In the genomic region with DNA sequence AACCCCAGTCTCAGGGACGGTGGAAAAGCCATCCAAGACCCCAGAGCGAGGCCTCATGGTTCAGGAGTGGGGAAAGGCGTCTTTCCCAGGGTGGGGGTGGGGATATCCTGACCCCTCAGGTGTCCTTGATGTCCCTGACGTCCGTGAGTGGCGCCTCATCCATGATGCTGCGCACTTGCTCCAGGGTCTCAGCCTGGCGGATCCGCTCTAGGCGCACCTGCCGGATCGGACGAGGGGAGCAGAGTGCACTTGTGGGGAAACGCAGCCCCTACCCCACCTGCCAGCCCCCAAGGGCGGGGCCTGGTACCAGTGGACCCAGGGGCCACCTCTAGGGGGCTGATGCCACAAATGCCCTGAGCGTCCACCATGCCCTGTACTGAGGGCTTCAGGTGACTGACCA, we compare ENCODE assay signal across 27 cellular contexts. TPM values are rescaled to one million over a fixed set of nuclear protein-coding genes. Genes with fewer than 3 reads are reported as not detected.
"Had no signal": no experiment of that assay in that cellular context is flagged by ENCODE, and none has a peak within 500 bp of the region (broad histone marks: within the 10 kb centered on the region; RNA-seq: fewer than 3 reads in every experiment).

No MANE protein-coding gene starts in this region.

- H3K4me1 ChIP-seq: left ventricle myocardium inferior, pancreas, prostate gland, sigmoid colon, suprapubic skin, tibial artery, uterus had no signal

- H3K27me3 ChIP-seq: pancreas, sigmoid colon, spleen, suprapubic skin, tibial artery, uterus had no signal

- DNase-seq: hippocampal formation; left ventricle myocardium inferior; midbrain; mucosa of descending colon; naive thymus-derived CD4-positive, alpha-beta T cell; nucleus accumbens; posterior cingulate gyrus; right cardiac atrium; sigmoid colon; small intestine; spleen; stimulated activated CD4-positive, alpha-beta T cell treated with anti-CD3 and anti-CD28 coated beads, Interleukin-4, amount 100 ng/mL, for 24 hours; stimulated activated naive CD4-positive, alpha-beta T cell; tibial artery; uterus had no signal

- H3K4me3 ChIP-seq: left ventricle myocardium inferior, lung, mucosa of descending colon, pancreas, prostate gland, sigmoid colon, spleen, suprapubic skin, thoracic aorta, tibial artery, uterus had no signal

- H3K9me3 ChIP-seq: left ventricle myocardium inferior, mucosa of descending colon, pancreas, prostate gland, sigmoid colon, spleen, suprapubic skin, thoracic aorta, tibial artery, uterus had no signal

- ATAC-seq: mucosa of descending colon; naive thymus-derived CD4-positive, alpha-beta T cell; pancreas; stimulated activated effector memory CD8-positive, alpha-beta T cell treated with anti-CD3 and anti-CD28 coated beads, Interleukin-12 subunit alpha, Interleukin-12 subunit beta, amount 100 ng/mL, for 72 hours had no signal

- FAIRE-seq: islet of Langerhans, kidney, pancreas, small intestine had no signal

- H3K36me3 ChIP-seq: uterus had no signal

- H3K27ac ChIP-seq: left ventricle myocardium inferior, pancreas, prostate gland, sigmoid colon, spleen, suprapubic skin, thoracic aorta, tibial artery, uterus had no signal

RNA-seq across cellular contexts. Expression of gene ATP2A1, which starts 26.5 kb away (rescaled TPM):
- polyA plus RNA-seq: naive thymus-derived CD4-positive, alpha-beta T cell had no signal

RNA-seq across cellular contexts. Expression of gene CD19, which starts 26.9 kb away (rescaled TPM):
- total RNA-seq: left ventricle myocardium inferior, myocyte, neural crest cell, osteoblast, sigmoid colon, thoracic aorta, ureter had no signal
